ENCODE assay signal across 1 cellular context in genomic region chr9:72364679-72365524, GRCh38.
A peak's percentile ranks its signal among the peaks of the same experiment; 100 is the strongest.
TF ChIP-seq lines count a peak whose summit lies in the region.

A gene with protein sequence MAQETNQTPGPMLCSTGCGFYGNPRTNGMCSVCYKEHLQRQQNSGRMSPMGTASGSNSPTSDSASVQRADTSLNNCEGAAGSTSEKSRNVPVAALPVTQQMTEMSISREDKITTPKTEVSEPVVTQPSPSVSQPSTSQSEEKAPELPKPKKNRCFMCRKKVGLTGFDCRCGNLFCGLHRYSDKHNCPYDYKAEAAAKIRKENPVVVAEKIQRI (minus strand): TSS chr9:72365208. CDS start chr9:72360778, 4,430 bp downstream.

TF ChIP-seq in HepG2, 621 proteins besides CTCF, POLR2A, EP300 and RAD21 (continued from another document and continues in another):
- TF ChIP-seq CC2D1A (CRISPR knock-in tag; IDR thresholded peaks at IDR 0.05) (no peak), ZNF264 (CRISPR knock-in tag; IDR thresholded peaks at IDR 0.05) (0 out of 2 replicates have a peak, but pooled peaks have one; percentile 40), ZNF883 (CRISPR knock-in tag; IDR thresholded peaks at IDR 0.05; ENCODE audit: not compliant biosample characterization) (peak; percentile 86), KDM6A (CRISPR knock-in tag; IDR thresholded peaks at IDR 0.05; ENCODE audit: low read depth) (no peak), NFYB (CRISPR knock-in tag; IDR thresholded peaks at IDR 0.05) (no peak), ZNF503 (CRISPR knock-in tag; IDR thresholded peaks at IDR 0.05) (no peak; the same call in 1 of the 2 replicates), ZNF788 (CRISPR knock-in tag; IDR thresholded peaks at IDR 0.05; ENCODE audit: borderline replicate concordance) (peak; percentile 70), MEIS1 (CRISPR knock-in tag; IDR thresholded peaks at IDR 0.05; ENCODE audit: borderline replicate concordance) (no peak), ZNF766 (CRISPR knock-in tag; IDR thresholded peaks at IDR 0.05; ENCODE audit: borderline replicate concordance) (peak; percentile 36), ZMAT3 (CRISPR knock-in tag; conservative IDR thresholded peaks at IDR 0.05) (peak; percentile 63; the same call in 1 of the 2 replicates), ZNF577 (CRISPR knock-in tag; IDR thresholded peaks at IDR 0.05; ENCODE audit: borderline replicate concordance, low read depth) (no peak), ZNF615 (CRISPR knock-in tag; IDR thresholded peaks at IDR 0.05; ENCODE audit: borderline replicate concordance) (no peak), HNF4G (IDR thresholded peaks at IDR 0.05; ENCODE audit: borderline replicate concordance, low read depth, low read length) (0 out of 2 replicates have a peak, but pooled peaks have one; percentile 11), HNF4G (CRISPR knock-in tag; IDR thresholded peaks at IDR 0.05; ENCODE audit: borderline replicate concordance, low read depth) (no peak; the same call in 1 of the 2 replicates), MIER2 (CRISPR knock-in tag; IDR thresholded peaks at IDR 0.05) (no peak), ZFP62 (CRISPR knock-in tag; IDR thresholded peaks at IDR 0.05) (no peak), DRAP1 (CRISPR knock-in tag; IDR thresholded peaks at IDR 0.05) (peak; percentile 95), ZNF501 (CRISPR knock-in tag; IDR thresholded peaks at IDR 0.05) (no peak; the same call in 1 of the 2 replicates), ATF7 (IDR thresholded peaks at IDR 0.05) (no peak), ATF7 (CRISPR knock-in tag; IDR thresholded peaks at IDR 0.05) (no peak), ZNF567 (CRISPR knock-in tag; IDR thresholded peaks at IDR 0.05; ENCODE audit: borderline replicate concordance) (peak; percentile 7; the same call in 1 of the 2 replicates), SMAD9 (CRISPR knock-in tag; IDR thresholded peaks at IDR 0.05) (no peak), ONECUT2 (CRISPR knock-in tag; IDR thresholded peaks at IDR 0.05) (no peak), MAZ (IDR thresholded peaks at IDR 0.05; ENCODE audit: borderline replicate concordance, low read depth, low read length) (no peak), MAZ (CRISPR knock-in tag; IDR thresholded peaks at IDR 0.05; ENCODE audit: low read depth) (peak; percentile 93; the same call in 1 of the 2 replicates), NFKBIZ (CRISPR knock-in tag; IDR thresholded peaks at IDR 0.05) (no peak), ZNF879 (CRISPR knock-in tag; IDR thresholded peaks at IDR 0.05) (0 out of 2 replicates have a peak, but pooled peaks have one; percentile 30), ADNP (CRISPR knock-in tag; IDR thresholded peaks at IDR 0.05) (no peak), ZFX (CRISPR knock-in tag; IDR thresholded peaks at IDR 0.05; ENCODE audit: low read depth) (peak; percentile 77), ZEB1 (IDR thresholded peaks at IDR 0.05; ENCODE audit: insufficient replicate concordance, low read depth) (peak; percentile 51), RFX1 (IDR thresholded peaks at IDR 0.05) (no peak), FOXC1 (CRISPR knock-in tag; IDR thresholded peaks at IDR 0.05; ENCODE audit: borderline replicate concordance) (no peak; the same call in 1 of the 2 replicates), DPF2 (CRISPR knock-in tag; IDR thresholded peaks at IDR 0.05; ENCODE audit: borderline replicate concordance, low read depth) (no peak), ZNF234 (CRISPR knock-in tag; conservative IDR thresholded peaks at IDR 0.05) (peak; percentile 3; the same call in 1 of the 2 replicates), PLRG1 (conservative IDR thresholded peaks at IDR 0.05) (no peak), NR2F1 (CRISPR knock-in tag; IDR thresholded peaks at IDR 0.05) (no peak), LCORL (IDR thresholded peaks at IDR 0.05) (no peak), LCORL (CRISPR knock-in tag; IDR thresholded peaks at IDR 0.05) (peak; percentile 45; the same call in 1 of the 2 replicates), ZNF205 (CRISPR knock-in tag; IDR thresholded peaks at IDR 0.05) (peak; percentile 43; the same call in 1 of the 2 replicates), RERE (CRISPR knock-in tag; IDR thresholded peaks at IDR 0.05; ENCODE audit: low read depth) (no peak), ZNF160 (CRISPR knock-in tag; IDR thresholded peaks at IDR 0.05) (no peak), MBD4 (IDR thresholded peaks at IDR 0.05; ENCODE audit: borderline replicate concordance, low read length) (no peak), PCBP1 (IDR thresholded peaks at IDR 0.05; ENCODE audit: borderline replicate concordance, low read depth, low read length) (no peak), ZNF7 (CRISPR knock-in tag; IDR thresholded peaks at IDR 0.05) (no peak), ZNF616 (CRISPR knock-in tag; IDR thresholded peaks at IDR 0.05; ENCODE audit: low read depth) (no peak)
- TF ChIP-seq, protein P1, sequence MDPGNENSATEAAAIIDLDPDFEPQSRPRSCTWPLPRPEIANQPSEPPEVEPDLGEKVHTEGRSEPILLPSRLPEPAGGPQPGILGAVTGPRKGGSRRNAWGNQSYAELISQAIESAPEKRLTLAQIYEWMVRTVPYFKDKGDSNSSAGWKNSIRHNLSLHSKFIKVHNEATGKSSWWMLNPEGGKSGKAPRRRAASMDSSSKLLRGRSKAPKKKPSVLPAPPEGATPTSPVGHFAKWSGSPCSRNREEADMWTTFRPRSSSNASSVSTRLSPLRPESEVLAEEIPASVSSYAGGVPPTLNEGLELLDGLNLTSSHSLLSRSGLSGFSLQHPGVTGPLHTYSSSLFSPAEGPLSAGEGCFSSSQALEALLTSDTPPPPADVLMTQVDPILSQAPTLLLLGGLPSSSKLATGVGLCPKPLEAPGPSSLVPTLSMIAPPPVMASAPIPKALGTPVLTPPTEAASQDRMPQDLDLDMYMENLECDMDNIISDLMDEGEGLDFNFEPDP (CRISPR knock-in tag; conservative IDR thresholded peaks at IDR 0.05), result no peak
- TF ChIP-seq, protein P2, sequence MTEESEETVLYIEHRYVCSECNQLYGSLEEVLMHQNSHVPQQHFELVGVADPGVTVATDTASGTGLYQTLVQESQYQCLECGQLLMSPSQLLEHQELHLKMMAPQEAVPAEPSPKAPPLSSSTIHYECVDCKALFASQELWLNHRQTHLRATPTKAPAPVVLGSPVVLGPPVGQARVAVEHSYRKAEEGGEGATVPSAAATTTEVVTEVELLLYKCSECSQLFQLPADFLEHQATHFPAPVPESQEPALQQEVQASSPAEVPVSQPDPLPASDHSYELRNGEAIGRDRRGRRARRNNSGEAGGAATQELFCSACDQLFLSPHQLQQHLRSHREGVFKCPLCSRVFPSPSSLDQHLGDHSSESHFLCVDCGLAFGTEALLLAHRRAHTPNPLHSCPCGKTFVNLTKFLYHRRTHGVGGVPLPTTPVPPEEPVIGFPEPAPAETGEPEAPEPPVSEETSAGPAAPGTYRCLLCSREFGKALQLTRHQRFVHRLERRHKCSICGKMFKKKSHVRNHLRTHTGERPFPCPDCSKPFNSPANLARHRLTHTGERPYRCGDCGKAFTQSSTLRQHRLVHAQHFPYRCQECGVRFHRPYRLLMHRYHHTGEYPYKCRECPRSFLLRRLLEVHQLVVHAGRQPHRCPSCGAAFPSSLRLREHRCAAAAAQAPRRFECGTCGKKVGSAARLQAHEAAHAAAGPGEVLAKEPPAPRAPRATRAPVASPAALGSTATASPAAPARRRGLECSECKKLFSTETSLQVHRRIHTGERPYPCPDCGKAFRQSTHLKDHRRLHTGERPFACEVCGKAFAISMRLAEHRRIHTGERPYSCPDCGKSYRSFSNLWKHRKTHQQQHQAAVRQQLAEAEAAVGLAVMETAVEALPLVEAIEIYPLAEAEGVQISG (CRISPR knock-in tag; IDR thresholded peaks at IDR 0.05), result peak; percentile 19; the same call in 1 of the 2 replicates
- TF ChIP-seq, protein P3, sequence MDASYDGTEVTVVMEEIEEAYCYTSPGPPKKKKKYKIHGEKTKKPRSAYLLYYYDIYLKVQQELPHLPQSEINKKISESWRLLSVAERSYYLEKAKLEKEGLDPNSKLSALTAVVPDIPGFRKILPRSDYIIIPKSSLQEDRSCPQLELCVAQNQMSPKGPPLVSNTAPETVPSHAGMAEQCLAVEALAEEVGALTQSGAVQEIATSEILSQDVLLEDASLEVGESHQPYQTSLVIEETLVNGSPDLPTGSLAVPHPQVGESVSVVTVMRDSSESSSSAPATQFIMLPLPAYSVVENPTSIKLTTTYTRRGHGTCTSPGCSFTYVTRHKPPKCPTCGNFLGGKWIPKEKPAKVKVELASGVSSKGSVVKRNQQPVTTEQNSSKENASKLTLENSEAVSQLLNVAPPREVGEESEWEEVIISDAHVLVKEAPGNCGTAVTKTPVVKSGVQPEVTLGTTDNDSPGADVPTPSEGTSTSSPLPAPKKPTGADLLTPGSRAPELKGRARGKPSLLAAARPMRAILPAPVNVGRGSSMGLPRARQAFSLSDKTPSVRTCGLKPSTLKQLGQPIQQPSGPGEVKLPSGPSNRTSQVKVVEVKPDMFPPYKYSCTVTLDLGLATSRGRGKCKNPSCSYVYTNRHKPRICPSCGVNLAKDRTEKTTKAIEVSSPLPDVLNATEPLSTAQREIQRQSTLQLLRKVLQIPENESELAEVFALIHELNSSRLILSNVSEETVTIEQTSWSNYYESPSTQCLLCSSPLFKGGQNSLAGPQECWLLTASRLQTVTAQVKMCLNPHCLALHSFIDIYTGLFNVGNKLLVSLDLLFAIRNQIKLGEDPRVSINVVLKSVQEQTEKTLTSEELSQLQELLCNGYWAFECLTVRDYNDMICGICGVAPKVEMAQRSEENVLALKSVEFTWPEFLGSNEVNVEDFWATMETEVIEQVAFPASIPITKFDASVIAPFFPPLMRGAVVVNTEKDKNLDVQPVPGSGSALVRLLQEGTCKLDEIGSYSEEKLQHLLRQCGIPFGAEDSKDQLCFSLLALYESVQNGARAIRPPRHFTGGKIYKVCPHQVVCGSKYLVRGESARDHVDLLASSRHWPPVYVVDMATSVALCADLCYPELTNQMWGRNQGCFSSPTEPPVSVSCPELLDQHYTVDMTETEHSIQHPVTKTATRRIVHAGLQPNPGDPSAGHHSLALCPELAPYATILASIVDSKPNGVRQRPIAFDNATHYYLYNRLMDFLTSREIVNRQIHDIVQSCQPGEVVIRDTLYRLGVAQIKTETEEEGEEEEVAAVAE (CRISPR knock-in tag; IDR thresholded peaks at IDR 0.05; ENCODE audit: borderline replicate concordance), result 0 out of 2 replicates have a peak, but pooled peaks have one; percentile 45
- TF ChIP-seq, protein P4, sequence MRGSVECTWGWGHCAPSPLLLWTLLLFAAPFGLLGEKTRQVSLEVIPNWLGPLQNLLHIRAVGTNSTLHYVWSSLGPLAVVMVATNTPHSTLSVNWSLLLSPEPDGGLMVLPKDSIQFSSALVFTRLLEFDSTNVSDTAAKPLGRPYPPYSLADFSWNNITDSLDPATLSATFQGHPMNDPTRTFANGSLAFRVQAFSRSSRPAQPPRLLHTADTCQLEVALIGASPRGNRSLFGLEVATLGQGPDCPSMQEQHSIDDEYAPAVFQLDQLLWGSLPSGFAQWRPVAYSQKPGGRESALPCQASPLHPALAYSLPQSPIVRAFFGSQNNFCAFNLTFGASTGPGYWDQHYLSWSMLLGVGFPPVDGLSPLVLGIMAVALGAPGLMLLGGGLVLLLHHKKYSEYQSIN (CRISPR knock-in tag; IDR thresholded peaks at IDR 0.05; ENCODE audit: borderline replicate concordance), result no peak
